In the genomic region with DNA sequence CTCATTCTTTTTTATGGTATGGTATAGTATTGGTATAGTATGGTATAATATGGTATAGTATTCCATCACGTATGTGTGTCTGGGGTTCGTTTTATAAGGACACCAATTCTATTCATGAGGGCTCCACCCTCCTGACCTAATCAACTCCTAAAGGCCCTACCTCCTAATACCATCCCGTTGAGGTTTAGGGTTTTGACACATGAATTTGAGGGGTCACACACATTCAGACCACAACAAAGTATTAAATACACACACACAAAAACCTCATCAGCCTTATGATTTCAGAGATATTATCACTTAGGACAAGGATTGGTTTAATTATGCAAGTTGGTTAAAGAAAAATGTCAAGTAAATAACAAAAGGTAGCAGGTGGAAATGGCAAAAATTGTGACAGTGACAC, we compare ENCODE assay signal across 4 cellular contexts.
"Had no signal": no experiment of that assay in that cellular context is flagged by ENCODE, and none has a peak within 500 bp of the region (broad histone marks: within the 10 kb centered on the region; RNA-seq: fewer than 3 reads in every experiment).

No MANE protein-coding gene starts in this region.

- ATAC-seq: GM23338 had no signal

- H3K4me1 Mint-ChIP-seq: GM23338, H9 had no signal

- DNase-seq: H9, HCEC 1CT, IMR-90 had no signal

- H3K4me3 Mint-ChIP-seq: GM23338, H9 had no signal

- H3K27ac Mint-ChIP-seq: GM23338, H9 had no signal
